In the genomic region with DNA sequence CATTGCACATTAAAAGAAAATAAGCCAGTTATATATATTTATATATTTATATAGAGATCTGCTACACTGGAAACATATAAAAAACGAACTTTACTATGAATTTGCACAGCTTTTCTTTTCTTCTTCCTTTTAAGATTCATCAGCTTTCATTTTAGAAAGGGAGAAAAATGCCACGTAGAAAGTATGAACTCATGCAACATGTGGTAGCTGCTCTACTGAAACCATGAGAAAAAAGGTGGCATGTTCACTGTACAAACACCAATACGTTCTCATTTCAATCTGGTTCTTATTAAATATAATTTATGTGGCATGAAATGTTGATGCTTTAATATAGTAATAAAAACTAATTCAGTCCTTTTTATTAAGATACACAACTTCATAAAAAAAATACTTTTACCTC, we compare ENCODE assay signal across 28 cellular contexts.
A peak's percentile ranks its signal among the peaks of the same experiment; 100 is the strongest.
DNase-seq lines count a peak whose midpoint lies in the region; ATAC-seq and TF ChIP-seq lines count a peak whose summit lies in the region.
"Had no signal": no experiment of that assay in that cellular context is flagged by ENCODE, and none has a peak within 500 bp of the region (broad histone marks: within the 10 kb centered on the region; RNA-seq: fewer than 3 reads in every experiment).

No MANE protein-coding gene starts in this region.

- CTCF ChIA-PET in activated CD4-positive, alpha-beta T cell treated with anti-CD3 and anti-CD28 coated beads, Interleukin-2, amount 10 ng/mL, durations not matched to agents 7 days and 5 days (lab: Charles Lee), result interaction anchor here (0.6 to 6.9 kb wide), 3 partner anchors 9 to 1347 kb away, joined by 3 to 50 read pairs (median 4); no protein-coding TSS in a partner anchor

- no peak overlapping the region for H3K4me3 ChIP-seq in AG10803 (ENCODE audit: low read length)
- H3K4me3 ChIP-seq: ascending aorta, cardiac muscle cell, K562, left lung, thoracic aorta had no signal

- peaks cover 33% of the 10 kb centered on the region for H3K9me3 Mint-ChIP-seq in activated CD4-positive, alpha-beta T cell treated with anti-CD3 and anti-CD28 coated beads, Interleukin-2, amount 10 ng/mL, durations not matched to agents 7 days and 5 days
- peaks cover 39% of the 10 kb centered on the region for H3K9me3 Mint-ChIP-seq in T-helper 2 cell treated with Interferon-gamma antibody and Interleukin-4, amounts not matched to agents 5 μg/mL and 100 μg/mL, for 36 hours
- H3K9me3 Mint-ChIP-seq in effector memory CD8-positive, alpha-beta T cell, result no peaks in the 10 kb centered on the region

- H3K27ac Mint-ChIP-seq in activated CD4-positive, alpha-beta T cell treated with anti-CD3 and anti-CD28 coated beads, Interleukin-2, amount 10 ng/mL, durations not matched to agents 7 days and 5 days, result peak overlapping the region; percentile 90
- H3K27ac Mint-ChIP-seq in T-helper 2 cell treated with Interferon-gamma antibody and Interleukin-4, amounts not matched to agents 5 μg/mL and 100 μg/mL, for 36 hours, result peak overlapping the region; percentile 73
- peak overlapping the region; percentile 66 to 75 for H3K27ac Mint-ChIP-seq in effector memory CD8-positive, alpha-beta T cell

- no peak overlapping the region for H3K4me3 Mint-ChIP-seq in activated CD4-positive, alpha-beta T cell treated with anti-CD3 and anti-CD28 coated beads, Interleukin-2, amount 10 ng/mL, durations not matched to agents 7 days and 5 days
- peak overlapping the region; percentile 58 for H3K4me3 Mint-ChIP-seq in T-helper 2 cell treated with Interferon-gamma antibody and Interleukin-4, amounts not matched to agents 5 μg/mL and 100 μg/mL, for 36 hours
- H3K4me3 Mint-ChIP-seq in effector memory CD8-positive, alpha-beta T cell, result peak overlapping the region; percentile 21 to 42

- ATAC-seq in effector memory CD8-positive, alpha-beta T cell (replicated peaks), result no peak
- ATAC-seq in HG02973 (IDR thresholded peaks at IDR 0.05; ENCODE audit: unreplicated experiment), result no peak
- ATAC-seq: foreskin keratinocyte, K562, left lung had no signal

- peaks cover 70% of the 10 kb centered on the region for H3K4me1 Mint-ChIP-seq in activated CD4-positive, alpha-beta T cell treated with anti-CD3 and anti-CD28 coated beads, Interleukin-2, amount 10 ng/mL, durations not matched to agents 7 days and 5 days
- peaks cover 61% of the 10 kb centered on the region for H3K4me1 Mint-ChIP-seq in T-helper 2 cell treated with Interferon-gamma antibody and Interleukin-4, amounts not matched to agents 5 μg/mL and 100 μg/mL, for 36 hours (ENCODE audit: low read depth)
- peaks cover 28 to 42% of the 10 kb centered on the region in 2 donors for H3K4me1 Mint-ChIP-seq in effector memory CD8-positive, alpha-beta T cell (ENCODE audit: low read depth in 2 of 2)

- DNase-seq in activated CD4-positive, alpha-beta T cell treated with anti-CD3 and anti-CD28 coated beads, Interleukin-2, amount 10 ng/mL, durations not matched to agents 7 days and 5 days, result no peak
- no peak for DNase-seq in activated CD4-positive, alpha-beta T cell treated with anti-CD3 and anti-CD28 coated beads for 4 hours
- peak; percentile 22 for DNase-seq in AG10803 (ENCODE audit: low read depth)
- no peak for DNase-seq in T-helper 2 cell treated with Interferon-gamma antibody and Interleukin-4, amounts not matched to agents 5 μg/mL and 100 μg/mL, for 36 hours (ENCODE audit: low spot score)
- no peak for DNase-seq in effector memory CD8-positive, alpha-beta T cell
- DNase-seq in NCI-H1092 treated with DMSO at 0.1 percent for 48 hours (lab: John Stamatoyannopoulos, UW), result no peak
- DNase-seq in COR-L47 (lab: John Stamatoyannopoulos, UW), result no peak
- DNase-seq: activated CD4-positive, alpha-beta T cell treated with anti-CD3 and anti-CD28 coated beads, Interleukin-2, amount 50 U/mL, for 1 hour; activated naive CD4-positive, alpha-beta T cell treated with Interleukin-2 at 50 U/mL for 16 hours; cortex of kidney; foreskin keratinocyte; H7; head of caudate nucleus; left lung; mesenchymal stem cell; NCI-H1092; NCI-H187; NCI-H446 treated with DMSO at 0.1 percent for 48 hours; NCI-H82; SHP77 treated with DMSO at 0.1 percent for 48 hours; small intestine; stimulated activated naive CD4-positive, alpha-beta T cell treated with Interleukin-2 at 50 U/mL for 16 hours; T-helper 9 cell had no signal

- POLR2A ChIA-PET in activated CD4-positive, alpha-beta T cell treated with anti-CD3 and anti-CD28 coated beads, Interleukin-2, amount 10 ng/mL, durations not matched to agents 7 days and 5 days (lab: Charles Lee), result no interaction called here

- TF ChIP-seq CTCF in AG10803 (conservative IDR thresholded peaks at IDR 0.05; ENCODE audit: low read length), result no peak

- H3K27me3 Mint-ChIP-seq in activated CD4-positive, alpha-beta T cell treated with anti-CD3 and anti-CD28 coated beads, Interleukin-2, amount 10 ng/mL, durations not matched to agents 7 days and 5 days, result no peaks in the 10 kb centered on the region
- no peaks in the 10 kb centered on the region for H3K27me3 Mint-ChIP-seq in T-helper 2 cell treated with Interferon-gamma antibody and Interleukin-4, amounts not matched to agents 5 μg/mL and 100 μg/mL, for 36 hours (ENCODE audit: low read depth)
- no peaks in the 10 kb centered on the region for H3K27me3 Mint-ChIP-seq in effector memory CD8-positive, alpha-beta T cell

- peaks cover 39% of the 10 kb centered on the region for H3K36me3 Mint-ChIP-seq in activated CD4-positive, alpha-beta T cell treated with anti-CD3 and anti-CD28 coated beads, Interleukin-2, amount 10 ng/mL, durations not matched to agents 7 days and 5 days (ENCODE audit: low read depth)
- H3K36me3 Mint-ChIP-seq in T-helper 2 cell treated with Interferon-gamma antibody and Interleukin-4, amounts not matched to agents 5 μg/mL and 100 μg/mL, for 36 hours (ENCODE audit: low read depth), result peaks cover 45% of the 10 kb centered on the region
- peaks cover 4% of the 10 kb centered on the region for H3K36me3 Mint-ChIP-seq in effector memory CD8-positive, alpha-beta T cell (ENCODE audit: insufficient read depth)
